ENCODE assay signal across 8 cellular contexts in genomic region chr22:38870312-38870741, GRCh38. TPM values are rescaled to one million over a fixed set of nuclear protein-coding genes. Genes with fewer than 3 reads are reported as not detected.
A peak's percentile ranks its signal among the peaks of the same experiment; 100 is the strongest.
DNase-seq lines count a peak whose midpoint lies in the region; ATAC-seq lines count a peak whose summit lies in the region.

No MANE protein-coding gene starts in this region.

- DNase-seq in DMS 273 treated with DMSO at 0.1 percent for 48 hours (lab: John Stamatoyannopoulos, UW) (peak; percentile 25), HT1080 (ENCODE audit: low read depth) (peak; percentile 69), NT2/D1 (ENCODE audit: low read depth, low spot score) (peak; percentile 75), mesenchymal stem cell (peak; percentile 88)
- DNase-seq in activated CD8-positive, alpha-beta memory T cell treated with anti-CD3 and anti-CD28 coated beads for 48 hours (ENCODE audit: low read depth in 2 of 3, low spot score in 2 of 3) = peak; percentile 66 to 78 (median 70)
- DNase-seq in stimulated activated CD4-positive, alpha-beta T cell treated with anti-CD3 and anti-CD28 coated beads, TNF-alpha, amount 100 ng/mL, for 48 hours (ENCODE audit: low read depth in 3 of 3) = peak; percentile 74 to 92 (median 77)

- ATAC-seq in HG03342 (IDR thresholded peaks at IDR 0.05; ENCODE audit: unreplicated experiment) = no peak

- WGBS in mesenchymal stem cell = 42% methylated on average over 7 of the region's 12 CpGs

- no peak overlapping the region for H2AK5ac ChIP-seq in mesenchymal stem cell (ENCODE audit: low read length, severe bottlenecking)

- H3K4me1 ChIP-seq in NT2/D1 (ENCODE audit: insufficient read depth, insufficient read length) = peaks cover 9% of the 10 kb centered on the region
- H3K4me1 ChIP-seq in endocrine pancreas (ENCODE audit: control insufficient read depth, insufficient read depth, low read length) = peaks cover 16% of the 10 kb centered on the region
- H3K4me1 ChIP-seq in mesenchymal stem cell (ENCODE audit: control insufficient read depth, insufficient read depth, low read depth, low read length) = peaks cover 16% of the 10 kb centered on the region

- peaks cover 46% of the 10 kb centered on the region for H3K36me3 ChIP-seq in NT2/D1 (ENCODE audit: insufficient read depth, insufficient read length, low read length)
- no peaks in the 10 kb centered on the region for H3K36me3 ChIP-seq in endocrine pancreas (ENCODE audit: control insufficient read depth, insufficient read depth, low read length)
- peaks cover 38 to 40% of the 10 kb centered on the region in 2 experiments for H3K36me3 ChIP-seq in mesenchymal stem cell (ENCODE audit: control insufficient read depth in 1 of 2, insufficient read depth in 2 of 2, low read depth in 1 of 2, low read length in 2 of 2)

- peak overlapping the region; percentile 21 for H2BK15ac ChIP-seq in mesenchymal stem cell (ENCODE audit: low read depth, poor library complexity, severe bottlenecking)

- H2AFZ ChIP-seq in mesenchymal stem cell (ENCODE audit: low read depth, low read length) = no peak overlapping the region

- H2BK5ac ChIP-seq in mesenchymal stem cell (ENCODE audit: low read depth, low read length, poor library complexity, severe bottlenecking) = no peak overlapping the region

- H3K14ac ChIP-seq in mesenchymal stem cell (ENCODE audit: low read length in 2 of 2) = no peak overlapping the region

- H3K79me1 ChIP-seq in mesenchymal stem cell (replicated peaks; ENCODE audit: low read length, poor library complexity, severe bottlenecking) = peaks cover 36% of the 10 kb centered on the region

- H3K9me3 ChIP-seq in NT2/D1 (ENCODE audit: insufficient read depth, low read length) (no peaks in the 10 kb centered on the region), endocrine pancreas (ENCODE audit: control insufficient read depth, low read length) (no peaks in the 10 kb centered on the region), mesenchymal stem cell (ENCODE audit: control insufficient read depth, low read length) (no peaks in the 10 kb centered on the region)

- no peak overlapping the region for H4K8ac ChIP-seq in mesenchymal stem cell (ENCODE audit: low read length)

- no peak overlapping the region for H3K27ac ChIP-seq in mesenchymal stem cell (ENCODE audit: low read length, poor library complexity, severe bottlenecking)

- H3K4ac ChIP-seq in mesenchymal stem cell (ENCODE audit: low read depth in 1 of 2, low read length in 2 of 2) = no peak overlapping the region

- H3K9ac ChIP-seq in NT2/D1 (ENCODE audit: insufficient read length, low read depth) (no peak overlapping the region), endocrine pancreas (ENCODE audit: control insufficient read depth, insufficient read depth, low read length) (peak overlapping the region; percentile 82), mesenchymal stem cell (ENCODE audit: low read length) (peak overlapping the region; percentile 89)

- H3K27me3 ChIP-seq in NT2/D1 (ENCODE audit: insufficient read depth, insufficient read length) (peaks cover 19% of the 10 kb centered on the region), endocrine pancreas (ENCODE audit: control insufficient read depth, insufficient read depth, low read length) (no peaks in the 10 kb centered on the region), mesenchymal stem cell (ENCODE audit: control insufficient read depth in 1 of 2, insufficient read depth in 1 of 2, low read length in 2 of 2) (peaks cover 5 to 11% of the 10 kb centered on the region in 2 experiments)

- H3K4me2 ChIP-seq in mesenchymal stem cell (ENCODE audit: low read length, poor library complexity, severe bottlenecking) = peak overlapping the region; percentile 86

- no peak overlapping the region for H4K91ac ChIP-seq in mesenchymal stem cell (ENCODE audit: low read length)

- H3K4me3 ChIP-seq in NT2/D1 (ENCODE audit: insufficient read length, low read depth) (no peak overlapping the region), endocrine pancreas (ENCODE audit: control insufficient read depth, insufficient read depth, low read length) (peak overlapping the region; percentile 33), mesenchymal stem cell (ENCODE audit: insufficient read depth in 1 of 2, low read depth in 1 of 2, low read length in 2 of 2) (peak overlapping the region in 1 of 2 experiments; percentile 85)

- no peak overlapping the region for H3K23ac ChIP-seq in mesenchymal stem cell (ENCODE audit: low read length in 2 of 2)

- no peak overlapping the region for H2BK120ac ChIP-seq in mesenchymal stem cell (ENCODE audit: low read depth, low read length)

- H2BK12ac ChIP-seq in mesenchymal stem cell (ENCODE audit: low read length in 2 of 2) = no peak overlapping the region

- H3K18ac ChIP-seq in mesenchymal stem cell (ENCODE audit: low read depth in 1 of 2, low read length in 2 of 2) = no peak overlapping the region

RNA-seq across cellular contexts. Expression of gene CBX6, which starts 1.7 kb away (rescaled TPM):
- 38.3 and 46.7 TPM in 2 replicates for total RNA-seq in HT1080 (2014; rRNA removed; shearing (Covaris generic))
- polyA plus RNA-seq in HT1080 (2015; cell fraction: cytosol; rRNA removed) = 30.0 and 30.6 TPM in 2 replicates
- 59.3 and 61.2 TPM in 2 replicates for polyA plus RNA-seq in HT1080 (2015; cell fraction: nucleus; rRNA removed)
- polyA plus RNA-seq in mesenchymal stem cell (2013, experiment 1 of 2) = 39.2 TPM
- polyA plus RNA-seq in mesenchymal stem cell (2013, experiment 2 of 2) = 38.5 TPM

RNA-seq across cellular contexts. Expression of gene NPTXR, which starts 26.5 kb away (rescaled TPM):
- total RNA-seq in HT1080 (2014; rRNA removed; shearing (Covaris generic)) = 2.6 and 2.9 TPM in 2 replicates
- 7.7 and 8.3 TPM in 2 replicates for polyA plus RNA-seq in HT1080 (2015; cell fraction: cytosol; rRNA removed)
- 11.8 and 13.4 TPM in 2 replicates for polyA plus RNA-seq in HT1080 (2015; cell fraction: nucleus; rRNA removed)
- polyA plus RNA-seq in mesenchymal stem cell (2013, experiment 1 of 2) = 1.9 TPM
- 1.9 TPM for polyA plus RNA-seq in mesenchymal stem cell (2013, experiment 2 of 2)

Comparison
In these comparisons a context has a peak if more than half of its experiments do, and no peak if none do; other contexts are left out.
1. DNase-seq: peak in every context shown above with its lines; median percentile 88 in mesenchymal stem cell; 77 in stimulated activated CD4-positive, alpha-beta T cell treated with anti-CD3 and anti-CD28 coated beads, TNF-alpha, amount 100 ng/mL, for 48 hours; 75 in NT2/D1; 70 in activated CD8-positive, alpha-beta memory T cell treated with anti-CD3 and anti-CD28 coated beads for 48 hours; 69 in HT1080; 25 in DMS 273 treated with DMSO at 0.1 percent for 48 hours.